Comparison of ENCODE assay signal across 1 cellular context in genomic region chr7:77140296-77140695, GRCh38. TPM values are rescaled to one million over a fixed set of nuclear protein-coding genes. Genes with fewer than 3 reads are reported as not detected.
"Had no signal": no experiment of that assay in that cellular context is flagged by ENCODE, and none has a peak within 500 bp of the region (broad histone marks: within the 10 kb centered on the region; RNA-seq: fewer than 3 reads in every experiment).

No MANE protein-coding gene starts in this region.

RNA-seq across cellular contexts. Expression of gene FGL2, which starts 59.3 kb away (rescaled TPM):
- total RNA-seq: WTC11 had no signal
